Comparison of ENCODE assay signal across 9 cellular contexts in genomic region chrX:18873189-18873791, GRCh38.
DNase-seq lines count a peak whose midpoint lies in the region; ATAC-seq and TF ChIP-seq lines count a peak whose summit lies in the region.
"Had no signal": no experiment of that assay in that cellular context is flagged by ENCODE, and none has a peak within 500 bp of the region (broad histone marks: within the 10 kb centered on the region; RNA-seq: fewer than 3 reads in every experiment).

No MANE protein-coding gene starts in this region.

- peaks cover 13% of the 10 kb centered on the region for H3K4me1 ChIP-seq in rectal smooth muscle tissue (ENCODE audit: control insufficient read depth, insufficient read depth, low read length)

- no peak for ATAC-seq in GM19023 (IDR thresholded peaks at IDR 0.05; ENCODE audit: unreplicated experiment)

- no peak overlapping the region for H3K9ac ChIP-seq in rectal smooth muscle tissue (ENCODE audit: low read length)

- DNase-seq in ELR (ENCODE audit: low read depth): peak; percentile 74
- peak; percentile 14 for DNase-seq in NOMO-1 treated with dmso at 0.1 percent for 144 hours (lab: John Stamatoyannopoulos, UW; ENCODE audit: unreplicated experiment)
- DNase-seq in epithelial cell of esophagus (ENCODE audit: low read depth): peak; percentile 61
- DNase-seq in GDM1 (lab: John Stamatoyannopoulos, UW): no peak
- DNase-seq in NCI-H2107 treated with DMSO at 0.1 percent for 48 hours (lab: John Stamatoyannopoulos, UW; ENCODE audit: unreplicated experiment): no peak
- no peak for DNase-seq in NCI-H146 treated with DMSO at 0.1 percent for 48 hours (lab: John Stamatoyannopoulos, UW; ENCODE audit: unreplicated experiment)

- H3K27ac ChIP-seq in rectal smooth muscle tissue (ENCODE audit: low read depth, low read length): peak overlapping the region; percentile 56
- H3K27ac ChIP-seq: VCaP had no signal

- H3K36me3 ChIP-seq in rectal smooth muscle tissue (ENCODE audit: control insufficient read depth, insufficient read depth, low read length): no peaks in the 10 kb centered on the region

- no peaks in the 10 kb centered on the region for H3K27me3 ChIP-seq in rectal smooth muscle tissue (ENCODE audit: control insufficient read depth, insufficient read depth, low read length)

- TF ChIP-seq CTCF in epithelial cell of esophagus (IDR thresholded peaks at IDR 0.05; ENCODE audit: insufficient read depth, low read depth, low read length, missing control alignments): no peak

- H3K4me3 ChIP-seq in epithelial cell of esophagus (ENCODE audit: low read length) (no peak overlapping the region), rectal smooth muscle tissue (ENCODE audit: low read length) (peak overlapping the region; percentile 21)

Comparison
In these comparisons a context has a peak if more than half of its experiments do, and no peak if none do; other contexts are left out.
1. DNase-seq: peak in ELR (single experiment), NOMO-1 treated with dmso at 0.1 percent for 144 hours (single experiment) and epithelial cell of esophagus (single experiment); none in GDM1 (single experiment), NCI-H2107 treated with DMSO at 0.1 percent for 48 hours (single experiment) and NCI-H146 treated with DMSO at 0.1 percent for 48 hours (single experiment).